Comparison of ENCODE assay signal across 12 cellular contexts in genomic region chrX:112759512-112759911, GRCh38.
DNase-seq lines count a peak whose midpoint lies in the region; ATAC-seq, FAIRE-seq and TF ChIP-seq lines count a peak whose summit lies in the region.
"Had no signal": no experiment of that assay in that cellular context is flagged by ENCODE, and none has a peak within 500 bp of the region (broad histone marks: within the 10 kb centered on the region; RNA-seq: fewer than 3 reads in every experiment).

No MANE protein-coding gene starts in this region.

- H2AFZ ChIP-seq in astrocyte (ENCODE audit: low read depth, low read length) = no peak overlapping the region

- no peak for TF ChIP-seq CTCF in astrocyte (IDR thresholded peaks at IDR 0.05; ENCODE audit: insufficient read depth, low read depth, low read length)
- TF ChIP-seq CTCF in mesothelial cell of epicardium (IDR thresholded peaks at IDR 0.05; ENCODE audit: unreplicated experiment) = no peak

- no peaks in the 10 kb centered on the region for H3K36me3 Mint-ChIP-seq in astrocyte (ENCODE audit: low read depth, unreplicated experiment)
- no peaks in the 10 kb centered on the region for H3K36me3 Mint-ChIP-seq in mesothelial cell of epicardium
- H3K36me3 Mint-ChIP-seq in stimulated activated effector memory CD8-positive, alpha-beta T cell treated with anti-CD3 and anti-CD28 coated beads, Interleukin-12 subunit alpha, Interleukin-12 subunit beta, amount 100 ng/mL, for 72 hours = no peaks in the 10 kb centered on the region

- H4K20me1 ChIP-seq in astrocyte (ENCODE audit: insufficient read depth, low read length) = no peaks in the 10 kb centered on the region

- H3K4me1 Mint-ChIP-seq in astrocyte (ENCODE audit: low read depth, unreplicated experiment) (no peaks in the 10 kb centered on the region), mesothelial cell of epicardium (peaks cover 39% of the 10 kb centered on the region)
- no peaks in the 10 kb centered on the region for H3K4me1 Mint-ChIP-seq in stimulated activated effector memory CD8-positive, alpha-beta T cell treated with anti-CD3 and anti-CD28 coated beads, Interleukin-12 subunit alpha, Interleukin-12 subunit beta, amount 100 ng/mL, for 72 hours

- peaks cover 2% of the 10 kb centered on the region for H3K27me3 Mint-ChIP-seq in astrocyte (ENCODE audit: low read depth, unreplicated experiment)
- no peaks in the 10 kb centered on the region for H3K27me3 Mint-ChIP-seq in mesothelial cell of epicardium (ENCODE audit: low read depth)

- no peaks in the 10 kb centered on the region for H3K79me2 ChIP-seq in astrocyte (ENCODE audit: insufficient read depth, low read length)

- H3K4me3 Mint-ChIP-seq in astrocyte (ENCODE audit: unreplicated experiment) (no peak overlapping the region), mesothelial cell of epicardium (no peak overlapping the region)
- no peak overlapping the region for H3K4me3 Mint-ChIP-seq in stimulated activated effector memory CD8-positive, alpha-beta T cell treated with anti-CD3 and anti-CD28 coated beads, Interleukin-12 subunit alpha, Interleukin-12 subunit beta, amount 100 ng/mL, for 72 hours
- H3K4me3 Mint-ChIP-seq: CD4-positive, alpha-beta T cell had no signal

- H3K4me2 ChIP-seq in astrocyte (ENCODE audit: low read length) = no peak overlapping the region

- DNase-seq in ACHN (peak; percentile 61), DMS53 treated with DMSO at 0.1 percent for 48 hours (lab: John Stamatoyannopoulos, UW; ENCODE audit: unreplicated experiment) (peak; percentile 15), astrocyte (ENCODE audit: low read depth) (no peak), kidney glomerular epithelial cell (lab: John Stamatoyannopoulos, UW) (peak; percentile 46), mesothelial cell of epicardium (ENCODE audit: low spot score in 2 of 2, unreplicated experiment in 2 of 2) (no peak), NCI-H526 (lab: John Stamatoyannopoulos, UW) (no peak)
- no peak for DNase-seq in effector memory CD4-positive, alpha-beta T cell
- no peak for DNase-seq in stimulated activated effector memory CD8-positive, alpha-beta T cell treated with anti-CD3 and anti-CD28 coated beads, Interleukin-12 subunit alpha, Interleukin-12 subunit beta, amount 100 ng/mL, for 72 hours (ENCODE audit: low spot score in 2 of 2)
- DNase-seq: CD4-positive, alpha-beta T cell; NCI-H2029; PC-3 had no signal

- H3K9me3 Mint-ChIP-seq in astrocyte (ENCODE audit: unreplicated experiment) (no peaks in the 10 kb centered on the region), mesothelial cell of epicardium (no peaks in the 10 kb centered on the region)
- H3K9me3 Mint-ChIP-seq in stimulated activated effector memory CD8-positive, alpha-beta T cell treated with anti-CD3 and anti-CD28 coated beads, Interleukin-12 subunit alpha, Interleukin-12 subunit beta, amount 100 ng/mL, for 72 hours = no peaks in the 10 kb centered on the region
- H3K9me3 Mint-ChIP-seq: CD4-positive, alpha-beta T cell had no signal

- H3K4me1 ChIP-seq in astrocyte (ENCODE audit: insufficient read depth, low read length) = no peaks in the 10 kb centered on the region
- H3K4me1 ChIP-seq in effector memory CD4-positive, alpha-beta T cell (ENCODE audit: control insufficient read depth, insufficient read depth, low read length, poor library complexity, severe bottlenecking) = no peaks in the 10 kb centered on the region

- no peak overlapping the region for H3K4me3 ChIP-seq in astrocyte (ENCODE audit: insufficient read depth, low read depth, low read length)
- no peak overlapping the region for H3K4me3 ChIP-seq in effector memory CD4-positive, alpha-beta T cell (ENCODE audit: insufficient read depth, low read depth, low read length, poor library complexity, severe bottlenecking)

- H3K27ac Mint-ChIP-seq in astrocyte (ENCODE audit: unreplicated experiment) = no peak overlapping the region
- no peak overlapping the region for H3K27ac Mint-ChIP-seq in mesothelial cell of epicardium
- no peak overlapping the region for H3K27ac Mint-ChIP-seq in stimulated activated effector memory CD8-positive, alpha-beta T cell treated with anti-CD3 and anti-CD28 coated beads, Interleukin-12 subunit alpha, Interleukin-12 subunit beta, amount 100 ng/mL, for 72 hours
- H3K27ac Mint-ChIP-seq: CD4-positive, alpha-beta T cell had no signal

- H3K9me3 ChIP-seq in astrocyte (ENCODE audit: insufficient read depth, low read depth, low read length) = no peaks in the 10 kb centered on the region
- no peaks in the 10 kb centered on the region for H3K9me3 ChIP-seq in effector memory CD4-positive, alpha-beta T cell (ENCODE audit: control insufficient read depth, low read length)

- ATAC-seq in stimulated activated effector memory CD8-positive, alpha-beta T cell treated with anti-CD3 and anti-CD28 coated beads, Interleukin-12 subunit alpha, Interleukin-12 subunit beta, amount 100 ng/mL, for 72 hours = no peak
- ATAC-seq: PC-3 had no signal

- H3K36me3 ChIP-seq in astrocyte (ENCODE audit: insufficient read depth, low read length) = no peaks in the 10 kb centered on the region
- H3K36me3 ChIP-seq in effector memory CD4-positive, alpha-beta T cell (ENCODE audit: control insufficient read depth, insufficient read depth, low read length) = no peaks in the 10 kb centered on the region

- no peak overlapping the region for H3K9ac ChIP-seq in astrocyte (ENCODE audit: low read length)

- in situ Hi-C loops in ACHN (cut with HindIII; ENCODE audit: low pct_ligation_motif_present, low pct_unique_long_range_greater_than_20kb, low sequenced_read_pairs) = no loop called here

- peak; percentile 67 for FAIRE-seq in astrocyte (lab: Jason Lieb, UNC)
- FAIRE-seq: D721Med had no signal

- H3K27ac ChIP-seq in astrocyte (ENCODE audit: low read depth, low read length) = no peak overlapping the region
- H3K27ac ChIP-seq in effector memory CD4-positive, alpha-beta T cell (ENCODE audit: insufficient read depth, low read length, poor library complexity, severe bottlenecking) = no peak overlapping the region

- H3K27me3 ChIP-seq in astrocyte (ENCODE audit: insufficient read depth, low read length) = no peaks in the 10 kb centered on the region
- no peaks in the 10 kb centered on the region for H3K27me3 ChIP-seq in effector memory CD4-positive, alpha-beta T cell (replicated peaks; ENCODE audit: control insufficient read depth, insufficient read depth, low read length, poor library complexity, severe bottlenecking)

Comparison
In these comparisons a context has a peak if more than half of its experiments do, and no peak if none do; other contexts are left out.
1. DNase-seq: peak in ACHN (single experiment), DMS53 treated with DMSO at 0.1 percent for 48 hours (single experiment) and kidney glomerular epithelial cell (single experiment); none in astrocyte (single experiment), effector memory CD4-positive, alpha-beta T cell (0 of 3), mesothelial cell of epicardium (0 of 2), stimulated activated effector memory CD8-positive, alpha-beta T cell treated with anti-CD3 and anti-CD28 coated beads, Interleukin-12 subunit alpha, Interleukin-12 subunit beta, amount 100 ng/mL, for 72 hours (0 of 2) and NCI-H526 (0 of 2).